In genomic region chr7:105268056-105268455, GRCh38 we compare ENCODE assay signal across 8 cellular contexts.
DNase-seq lines count a peak whose midpoint lies in the region; ATAC-seq and TF ChIP-seq lines count a peak whose summit lies in the region.

No MANE protein-coding gene starts in this region.

- no peak for DNase-seq in Right ventricle myocardium inferior (ENCODE audit: missing footprints)
- DNase-seq in cardiac septum (ENCODE audit: low spot score): no peak
- DNase-seq in PC-9: peak in 1 of 2 experiments; percentile 83
- DNase-seq in effector memory CD4-positive, alpha-beta T cell: no peak
- no peak for DNase-seq in omental fat pad (ENCODE audit: low spot score)
- DNase-seq in neuronal stem cell (ENCODE audit: low spot score): no peak

- H3K27me3 ChIP-seq in PC-9 (ENCODE audit: insufficient read depth, low read depth) (no peaks in the 10 kb centered on the region), neuronal stem cell (ENCODE audit: control insufficient read depth in 3 of 3, insufficient read depth in 3 of 3, low read depth in 1 of 3, low read length in 3 of 3) (no peaks in the 10 kb centered on the region)
- H3K27me3 ChIP-seq in effector memory CD4-positive, alpha-beta T cell (replicated peaks; ENCODE audit: control insufficient read depth, insufficient read depth, low read length, poor library complexity, severe bottlenecking): no peaks in the 10 kb centered on the region

- no peaks in the 10 kb centered on the region for H3K36me3 ChIP-seq in PC-9 (ENCODE audit: low read depth)
- no peaks in the 10 kb centered on the region for H3K36me3 ChIP-seq in effector memory CD4-positive, alpha-beta T cell (ENCODE audit: control insufficient read depth, insufficient read depth, low read length)
- no peaks in the 10 kb centered on the region for H3K36me3 ChIP-seq in neuronal stem cell (replicated peaks in 1 of 2; ENCODE audit: control insufficient read depth in 2 of 2, insufficient read depth in 2 of 2, low read length in 2 of 2)

- peaks cover 2% of the 10 kb centered on the region for H3K79me1 ChIP-seq in neuronal stem cell (ENCODE audit: low read depth, low read length)

- TF ChIP-seq CTCF in PC-9 (conservative IDR thresholded peaks at IDR 0.05): no peak
- TF ChIP-seq CTCF in omental fat pad (IDR thresholded peaks at IDR 0.05): no peak

- H4K8ac ChIP-seq in neuronal stem cell (ENCODE audit: low read depth, low read length): no peak overlapping the region

- no peak overlapping the region for H3K14ac ChIP-seq in neuronal stem cell (ENCODE audit: low read length)

- no peak overlapping the region for H3K4ac ChIP-seq in neuronal stem cell (ENCODE audit: low read length)

- peak overlapping the region; percentile 59 for H3K4me3 ChIP-seq in PC-9
- H3K4me3 ChIP-seq in effector memory CD4-positive, alpha-beta T cell (ENCODE audit: insufficient read depth, low read depth, low read length, poor library complexity, severe bottlenecking): peak overlapping the region; percentile 52
- H3K4me3 ChIP-seq in neuronal stem cell (ENCODE audit: low read length in 2 of 2): peak overlapping the region in 1 of 2 donors; percentile 55

- H3K9me3 ChIP-seq in PC-9 (ENCODE audit: insufficient read depth, low read depth) (no peaks in the 10 kb centered on the region), neuronal stem cell (replicated peaks in 1 of 2; ENCODE audit: control insufficient read depth in 2 of 2, insufficient read depth in 1 of 2, low read depth in 1 of 2, low read length in 2 of 2) (no peaks in the 10 kb centered on the region)
- no peaks in the 10 kb centered on the region for H3K9me3 ChIP-seq in effector memory CD4-positive, alpha-beta T cell (ENCODE audit: control insufficient read depth, low read length)

- no peak overlapping the region for H2BK15ac ChIP-seq in neuronal stem cell (ENCODE audit: low read length)

- no peak overlapping the region for H2AK5ac ChIP-seq in neuronal stem cell (ENCODE audit: low read depth, low read length)

- 0 out of 2 replicates have a peak, but pooled peaks cover 5% of the 10 kb centered on the region for H3K9me2 ChIP-seq in PC-9 (ENCODE audit: insufficient read depth)

- no peak overlapping the region for H2BK120ac ChIP-seq in neuronal stem cell (ENCODE audit: low read depth, low read length)

- H4K20me1 ChIP-seq in PC-9 (ENCODE audit: insufficient read depth): no peaks in the 10 kb centered on the region

- H3K27ac ChIP-seq in PC-9: peak overlapping the region; percentile 76
- peak overlapping the region; percentile 60 for H3K27ac ChIP-seq in effector memory CD4-positive, alpha-beta T cell (ENCODE audit: insufficient read depth, low read length, poor library complexity, severe bottlenecking)
- H3K27ac ChIP-seq in neuronal stem cell (replicated peaks; ENCODE audit: low read length): no peak overlapping the region

- CTCF ChIA-PET in PC-9 (lab: Charles Lee): interaction anchor here (1.3 kb wide), 1 partner anchor 132 kb away, joined by 3 read pairs; no protein-coding TSS in a partner anchor

- H3K79me2 ChIP-seq in PC-9 (ENCODE audit: low read depth): peaks cover 41% of the 10 kb centered on the region

- H3K9ac ChIP-seq in neuronal stem cell (ENCODE audit: low read depth, low read length, poor library complexity): no peak overlapping the region

- H2AFZ ChIP-seq in PC-9: no peak overlapping the region
- H2AFZ ChIP-seq in neuronal stem cell (ENCODE audit: low read length): no peak overlapping the region

- no peak overlapping the region for H2BK12ac ChIP-seq in neuronal stem cell (ENCODE audit: low read length)

- H3K4me1 ChIP-seq in PC-9 (replicated peaks; ENCODE audit: insufficient read depth) (peaks cover 35% of the 10 kb centered on the region), neuronal stem cell (ENCODE audit: control insufficient read depth in 2 of 2, insufficient read depth in 1 of 2, low read depth in 1 of 2, low read length in 2 of 2) (peaks cover 3 to 13% of the 10 kb centered on the region in 2 donors)
- H3K4me1 ChIP-seq in effector memory CD4-positive, alpha-beta T cell (ENCODE audit: control insufficient read depth, insufficient read depth, low read length, poor library complexity, severe bottlenecking): peaks cover 8% of the 10 kb centered on the region

- peak overlapping the region; percentile 95 for H3K4me2 ChIP-seq in PC-9
- no peak overlapping the region for H3K4me2 ChIP-seq in neuronal stem cell (ENCODE audit: insufficient read depth, low read length, poor library complexity, severe bottlenecking)

- 100% methylated on average over 1 of the region's 1 CpG; no CpG with 5 or more reads in 1 of the 2 donors for WGBS in neuronal stem cell (ENCODE audit: extremely low coverage in 2 of 2, insufficient read length in 2 of 2, insufficient replicate concordance in 1 of 2), 2 donors

- H3F3A ChIP-seq in PC-9 (ENCODE audit: insufficient read depth, low read depth): peaks cover 22% of the 10 kb centered on the region

- intact Hi-C loops in Right ventricle myocardium inferior (cut with DNase I): loop anchor here (10.0 kb wide), 1 partner anchor 117 kb away; the partner anchor contains the start of gene SRPK2
- intact Hi-C loops in cardiac septum (cut with DNase I): no loop called here
- intact Hi-C loops in PC-9 (cut with micrococcal nuclease; ENCODE audit: unreplicated experiment): loop anchor here (5.0 to 10.0 kb wide), 2 partner anchors 51 to 123 kb away; no protein-coding TSS in a partner anchor

- POLR2A ChIA-PET in PC-9 (lab: Charles Lee; ENCODE audit: unreplicated experiment): interaction anchor here (0.6 to 0.7 kb wide), 2 partner anchors 97 to 171 kb away, joined by 3 read pairs; no protein-coding TSS in a partner anchor

- BruUV-seq in PC-9 (replicated peaks; lab: Mats Ljungman, UMichigan): no TSS peak

- H4K91ac ChIP-seq in neuronal stem cell (ENCODE audit: low read depth, low read length, poor library complexity): no peak overlapping the region

- no peak overlapping the region for H2BK5ac ChIP-seq in neuronal stem cell (ENCODE audit: low read length)

- H3K18ac ChIP-seq in neuronal stem cell (ENCODE audit: low read length): no peak overlapping the region

- ATAC-seq in Right ventricle myocardium inferior (peak; percentile 49), omental fat pad (ENCODE audit: low FRiP score) (peak; percentile 86), HG02981 (IDR thresholded peaks at IDR 0.05; ENCODE audit: unreplicated experiment) (no peak), GM21447 (IDR thresholded peaks at IDR 0.05; ENCODE audit: unreplicated experiment) (no peak)

- no peak overlapping the region for H3K23ac ChIP-seq in neuronal stem cell (ENCODE audit: low read depth, low read length, poor library complexity)

Comparison
In these comparisons a context has a peak if more than half of its experiments do, and no peak if none do; other contexts are left out.
1. ATAC-seq: peak in Right ventricle myocardium inferior (single experiment) and omental fat pad (single experiment); none in HG02981 (single experiment) and GM21447 (single experiment).